ENCODE assay signal across 19 cellular contexts in the genomic region with DNA sequence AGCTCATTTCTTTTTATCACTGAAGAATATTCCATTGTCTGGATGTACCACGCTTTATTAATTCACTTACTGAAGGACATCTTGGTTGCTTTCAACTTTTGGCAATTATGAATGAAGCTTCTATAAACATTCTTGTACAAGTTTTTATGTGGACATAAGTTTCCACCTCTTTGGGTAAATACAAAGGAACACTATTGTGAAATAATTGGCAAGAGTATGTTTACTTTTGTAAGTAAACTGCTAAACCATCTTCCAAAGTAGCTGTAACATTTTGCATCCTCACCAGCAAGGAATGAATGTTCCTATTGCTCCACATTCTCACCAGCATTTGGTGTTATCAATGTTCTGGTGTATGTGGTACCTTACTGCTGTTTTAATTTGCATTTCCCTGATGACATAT. TPM values are rescaled to one million over a fixed set of nuclear protein-coding genes. Genes with fewer than 3 reads are reported as not detected.
"Had no signal": no experiment of that assay in that cellular context is flagged by ENCODE, and none has a peak within 500 bp of the region (broad histone marks: within the 10 kb centered on the region; RNA-seq: fewer than 3 reads in every experiment).

No MANE protein-coding gene starts in this region.

- H3K9ac ChIP-seq: parathyroid adenoma had no signal

- H3K79me2 ChIP-seq: parathyroid adenoma had no signal

- H3K4me1 ChIP-seq: body of pancreas, heart right ventricle, parathyroid adenoma, tibial nerve, uterus had no signal

- H3K36me3 ChIP-seq: heart right ventricle, tibial nerve, uterus had no signal

- FAIRE-seq: colon, TTC549 had no signal

- H3K9me3 ChIP-seq: body of pancreas, heart right ventricle, tibial nerve, uterus had no signal

- H3K27ac ChIP-seq: body of pancreas, heart right ventricle, parathyroid adenoma, tibial nerve, uterus had no signal

- H2AFZ ChIP-seq: parathyroid adenoma had no signal

- DNase-seq: activated CD4-positive, alpha-beta memory T cell treated with anti-CD3 and anti-CD28 coated beads for 36 hours; activated CD4-positive, alpha-beta T cell treated with anti-CD3 and anti-CD28 coated beads for 4 hours; activated naive CD8-positive, alpha-beta T cell treated with anti-CD3 and anti-CD28 coated beads for 36 hours; amygdala; body of pancreas; central memory CD4-positive, alpha-beta T cell; heart right ventricle; immature natural killer cell; stimulated activated CD4-positive, alpha-beta T cell treated with anti-CD3 and anti-CD28 coated beads, Interleukin-12 subunit alpha, Interleukin-12 subunit beta, amount 100 ng/mL, for 4 hours; stimulated activated CD4-positive, alpha-beta T cell treated with anti-CD3 and anti-CD28 coated beads, Interleukin-1b, Interleukin-23, amount 100 ng/mL, for 48 hours; uterus had no signal

- ATAC-seq: body of pancreas; heart right ventricle; natural killer cell treated with Interleukin-12 subunit alpha and Interleukin-12 subunit beta and Interleukin-15 and Interleukin-18, amount 100 ng/mL, for 72 hours; WTC11 had no signal

- H3K27me3 ChIP-seq: body of pancreas, heart right ventricle, tibial nerve, uterus had no signal

- H3K4me3 ChIP-seq: body of pancreas, heart right ventricle, tibial nerve, uterus had no signal

RNA-seq across cellular contexts. Expression of gene VWC2L, which starts 15.8 kb away (rescaled TPM):
- total RNA-seq: activated CD4-positive, alpha-beta memory T cell treated with anti-CD3 and anti-CD28 coated beads for 36 hours; activated naive CD8-positive, alpha-beta T cell treated with anti-CD3 and anti-CD28 coated beads for 36 hours; body of pancreas; heart right ventricle; lower leg skin; natural killer cell treated with Interleukin-12 subunit alpha and Interleukin-12 subunit beta and Interleukin-15 and Interleukin-18, amount 100 ng/mL, for 72 hours; tibial nerve; WTC11 had no signal
- polyA plus RNA-seq: esophagus, heart right ventricle, immature natural killer cell had no signal
